Comparison of ENCODE assay signal across 13 cellular contexts in genomic region chr7:57308631-57309408, GRCh38.
A peak's percentile ranks its signal among the peaks of the same experiment; 100 is the strongest.
DNase-seq lines count a peak whose midpoint lies in the region; ATAC-seq, FAIRE-seq and TF ChIP-seq lines count a peak whose summit lies in the region.
"Had no signal": no experiment of that assay in that cellular context is flagged by ENCODE, and none has a peak within 500 bp of the region (broad histone marks: within the 10 kb centered on the region; RNA-seq: fewer than 3 reads in every experiment).

No MANE protein-coding gene starts in this region.

- no peak for DNase-seq in BE2C
- DNase-seq in Caco-2 = peak in 1 of 2 experiments; percentile 4
- DNase-seq in NB4 (ENCODE audit: low read depth) = peak; percentile 57
- DNase-seq in H1 (ENCODE audit: low read depth in 1 of 2, low spot score in 2 of 2) = peak in 1 of 2 experiments; percentile 59
- no peak for DNase-seq in kidney
- DNase-seq in activated T-helper 2 cell treated with anti-CD3 and anti-CD28 coated beads, Interferon-gamma antibody, Interleukin-2, Interleukin-4, amounts not matched to agents 10 μg/mL and 5 μg/mL and 100 μg/mL, durations not matched to agents 14 hours and 24 hours and 36 hours (ENCODE audit: low spot score) = no peak
- no peak for DNase-seq in NCI-H1436 treated with DMSO at 0.1 percent for 48 hours (lab: John Stamatoyannopoulos, UW)
- DNase-seq: central memory CD4-positive, alpha-beta T cell; NCI-H2029 had no signal

- WGBS in H1 (ENCODE audit: extremely low coverage in 1 of 2, insufficient coverage in 1 of 2, insufficient read length in 1 of 2, insufficient replicate concordance in 2 of 2, low coverage in 1 of 2, low lambda C conversion rate in 2 of 2, missing lambda C conversion rate in 1 of 2), 2 experiments = 79% methylated on average over 19 of the region's 20 CpGs; no CpG with 5 or more reads in 1 of the 2 experiments

- no peaks in the 10 kb centered on the region for H3K4me1 Mint-ChIP-seq in Caco-2 (ENCODE audit: low read depth, unreplicated experiment)
- no peaks in the 10 kb centered on the region for H3K4me1 Mint-ChIP-seq in activated T-helper 2 cell treated with anti-CD3 and anti-CD28 coated beads, Interferon-gamma antibody, Interleukin-2, Interleukin-4, amounts not matched to agents 10 μg/mL and 5 μg/mL and 100 μg/mL, durations not matched to agents 14 hours and 24 hours and 36 hours (ENCODE audit: low read depth)
- H3K4me1 Mint-ChIP-seq: activated T-helper 17 cell treated with anti-CD3 and anti-CD28 coated beads, Interleukin-2, amount 50 U/mL, for 72 hours had no signal

- H3K9me3 Mint-ChIP-seq in Caco-2 (ENCODE audit: unreplicated experiment) = peaks cover 20% of the 10 kb centered on the region
- H3K9me3 Mint-ChIP-seq in activated T-helper 2 cell treated with anti-CD3 and anti-CD28 coated beads, Interferon-gamma antibody, Interleukin-2, Interleukin-4, amounts not matched to agents 10 μg/mL and 5 μg/mL and 100 μg/mL, durations not matched to agents 14 hours and 24 hours and 36 hours = peaks cover 66% of the 10 kb centered on the region

- no peak overlapping the region for H2BK5ac ChIP-seq in H1 (ENCODE audit: low read depth, low read length)

- intact Hi-C loops in Caco-2 (cut with micrococcal nuclease; ENCODE audit: unreplicated experiment) = no loop called here
- intact Hi-C loops in kidney (cut with DNase I) = no loop called here
- intact Hi-C loops in activated T-helper 2 cell treated with anti-CD3 and anti-CD28 coated beads, Interferon-gamma antibody, Interleukin-2, Interleukin-4, amounts not matched to agents 10 μg/mL and 5 μg/mL and 100 μg/mL, durations not matched to agents 14 hours and 24 hours and 36 hours (cut with micrococcal nuclease) = no loop called here

- no peak overlapping the region for H2BK20ac ChIP-seq in H1 (ENCODE audit: low read length)

- H4K20me1 ChIP-seq in H1 (replicated peaks in 1 of 2; ENCODE audit: control insufficient read depth in 1 of 2, insufficient read depth in 2 of 2, low read length in 2 of 2) = no peaks in the 10 kb centered on the region

- H4K91ac ChIP-seq in H1 (replicated peaks; ENCODE audit: insufficient read length, low read length) = no peak overlapping the region

- no peak for TF ChIP-seq EP300 in H1 (IDR thresholded peaks at IDR 0.05; ENCODE audit: borderline replicate concordance in 1 of 2, low read depth in 2 of 2, low read length in 2 of 2)

- H3K79me1 ChIP-seq in H1 (ENCODE audit: low read depth, low read length) = no peaks in the 10 kb centered on the region

- H3K9me3 ChIP-seq in BE2C = no peaks in the 10 kb centered on the region; the same call in 1 of the 2 replicates
- H3K9me3 ChIP-seq in Caco-2 = no peaks in the 10 kb centered on the region; the same call in 1 of the 2 replicates
- peaks cover 61 to 92% of the 10 kb centered on the region in 2 experiments for H3K9me3 ChIP-seq in H1 (ENCODE audit: insufficient read depth in 2 of 2, low read depth in 1 of 2, low read length in 1 of 2)
- peaks cover 0 to 2% of the 10 kb centered on the region in 2 donors for H3K9me3 ChIP-seq in kidney (ENCODE audit: control insufficient read depth in 1 of 2, low read length in 2 of 2)

- no peak overlapping the region for H3K18ac ChIP-seq in H1 (ENCODE audit: extremely low read depth, low read length)

- H3K27me3 ChIP-seq in BE2C = no peaks in the 10 kb centered on the region
- H3K27me3 ChIP-seq in Caco-2 (replicated peaks; ENCODE audit: control insufficient read depth, insufficient read depth, low read length) = no peaks in the 10 kb centered on the region
- H3K27me3 ChIP-seq in H1 (replicated peaks in 1 of 4; ENCODE audit: control insufficient read depth in 3 of 4, extremely low read depth in 1 of 4, insufficient read depth in 3 of 4, low read length in 3 of 4) = no peaks in the 10 kb centered on the region
- H3K27me3 ChIP-seq: suprapubic skin had no signal

- no peaks in the 10 kb centered on the region for H3K79me2 ChIP-seq in H1 (ENCODE audit: control insufficient read depth in 1 of 2, insufficient read depth in 2 of 2, low read length in 2 of 2)

- peak; percentile 35 for TF ChIP-seq CTCF in BE2C (IDR thresholded peaks at IDR 0.05; ENCODE audit: low read depth, low read length)
- TF ChIP-seq CTCF in Caco-2 (IDR thresholded peaks at IDR 0.05; ENCODE audit: insufficient read depth in 1 of 2, low read depth in 1 of 2, low read length in 1 of 2, severe bottlenecking in 1 of 2, unreplicated experiment in 1 of 2) = peak; percentile 8 to 30
- TF ChIP-seq CTCF in NB4 (IDR thresholded peaks at IDR 0.05; ENCODE audit: low read depth, low read length) = peak; percentile 67
- TF ChIP-seq CTCF in H1 (IDR thresholded peaks at IDR 0.05; ENCODE audit: control extremely low read depth in 1 of 3, insufficient read depth in 1 of 3, low read depth in 1 of 3, low read length in 3 of 3) = peak in 2 of 3 experiments; percentile 22 to 27; a peak in 2 of 4 replicates
- no peak for TF ChIP-seq CTCF in kidney (IDR thresholded peaks at IDR 0.05; ENCODE audit: borderline replicate concordance, extremely low read depth, insufficient read depth)

- H3K36me3 Mint-ChIP-seq in Caco-2 (ENCODE audit: insufficient read depth, unreplicated experiment) = no peaks in the 10 kb centered on the region
- H3K36me3 Mint-ChIP-seq in activated T-helper 2 cell treated with anti-CD3 and anti-CD28 coated beads, Interferon-gamma antibody, Interleukin-2, Interleukin-4, amounts not matched to agents 10 μg/mL and 5 μg/mL and 100 μg/mL, durations not matched to agents 14 hours and 24 hours and 36 hours (ENCODE audit: low read depth) = peaks cover 3% of the 10 kb centered on the region

- no peak overlapping the region for H2BK120ac ChIP-seq in H1 (replicated peaks; ENCODE audit: low read depth, low read length)

- H3K14ac ChIP-seq in H1 (ENCODE audit: insufficient read length) = no peak overlapping the region

- H2BK15ac ChIP-seq in H1 (ENCODE audit: low read length) = no peak overlapping the region

- H3K23me2 ChIP-seq in H1 (ENCODE audit: low read depth, low read length) = peaks cover 4% of the 10 kb centered on the region; the same call in 1 of the 2 replicates

- peak; percentile 12 to 23; a peak in 2 of 4 replicates for TF ChIP-seq RAD21 in H1 (IDR thresholded peaks at IDR 0.05 in 1 of 2, conservative IDR thresholded peaks at IDR 0.05 in 1 of 2; ENCODE audit: low read depth in 2 of 2, low read length in 2 of 2)

- H3K4ac ChIP-seq in H1 (replicated peaks; ENCODE audit: insufficient read length, low read depth, low read length) = no peak overlapping the region

- no peak overlapping the region for H3K4me3 Mint-ChIP-seq in Caco-2 (ENCODE audit: unreplicated experiment)
- no peak overlapping the region for H3K4me3 Mint-ChIP-seq in activated T-helper 2 cell treated with anti-CD3 and anti-CD28 coated beads, Interferon-gamma antibody, Interleukin-2, Interleukin-4, amounts not matched to agents 10 μg/mL and 5 μg/mL and 100 μg/mL, durations not matched to agents 14 hours and 24 hours and 36 hours (ENCODE audit: low read depth)
- H3K4me3 Mint-ChIP-seq: activated T-helper 17 cell treated with anti-CD3 and anti-CD28 coated beads, Interleukin-2, amount 50 U/mL, for 72 hours had no signal

- no peak for TF ChIP-seq POLR2A in NB4 (IDR thresholded peaks at IDR 0.05; ENCODE audit: extremely low read depth, insufficient read length)
- no peak for TF ChIP-seq POLR2A in H1 (IDR thresholded peaks at IDR 0.05; ENCODE audit: control extremely low read depth in 1 of 2, low read depth in 2 of 2, low read length in 2 of 2)

- no peak for ATAC-seq in HG02884 (IDR thresholded peaks at IDR 0.05; ENCODE audit: unreplicated experiment)
- ATAC-seq: activated T-helper 17 cell treated with anti-CD3 and anti-CD28 coated beads, Interleukin-2, amount 50 U/mL, for 72 hours; esophagus mucosa had no signal

- no peak overlapping the region for H2AFZ ChIP-seq in H1 (ENCODE audit: low read length)

- H3K4me2 ChIP-seq in H1 (ENCODE audit: insufficient read depth in 1 of 2, low read depth in 2 of 2, low read length in 2 of 2) = no peak overlapping the region

- H3K9ac ChIP-seq in H1 (replicated peaks in 1 of 4; ENCODE audit: extremely low read depth in 1 of 4, low read depth in 3 of 4, low read length in 3 of 4) (no peak overlapping the region), kidney (ENCODE audit: low read length in 2 of 2) (no peak overlapping the region)

- CTCF ChIA-PET in Caco-2 (lab: Charles Lee) = no interaction called here
- CTCF ChIA-PET in H1 (lab: Charles Lee; ENCODE audit: partially characterized antibody) = no interaction called here

- H3K27ac ChIP-seq in H1 (ENCODE audit: low read depth, low read length) (no peak overlapping the region), kidney (ENCODE audit: low read depth in 2 of 2, low read length in 2 of 2) (no peak overlapping the region)
- H3K27ac ChIP-seq: suprapubic skin had no signal

- FAIRE-seq in H1 (lab: Jason Lieb, UNC) (no peak), kidney (lab: Jason Lieb, UNC) (no peak)

- H3K4me3 ChIP-seq in BE2C (ENCODE audit: low read depth, low read length) (no peak overlapping the region), Caco-2 (ENCODE audit: low read depth, low read length) (no peak overlapping the region), NB4 (ENCODE audit: low read depth, low read length) (no peak overlapping the region), H1 (ENCODE audit: extremely low read depth in 1 of 4, insufficient read depth in 2 of 4, low read depth in 3 of 4, low read length in 4 of 4) (no peak overlapping the region), kidney (ENCODE audit: low read length in 2 of 2) (no peak overlapping the region)
- H3K4me3 ChIP-seq: suprapubic skin had no signal

- H3K4me1 ChIP-seq in BE2C (no peaks in the 10 kb centered on the region), Caco-2 (no peaks in the 10 kb centered on the region), H1 (replicated peaks in 1 of 4; ENCODE audit: control insufficient read depth in 3 of 4, insufficient read depth in 4 of 4, low read length in 3 of 4) (no peaks in the 10 kb centered on the region), kidney (ENCODE audit: control insufficient read depth in 1 of 2, insufficient read depth in 1 of 2, low read depth in 1 of 2, low read length in 2 of 2) (no peaks in the 10 kb centered on the region)
- H3K4me1 ChIP-seq: suprapubic skin had no signal

- no peak overlapping the region for H2AK5ac ChIP-seq in H1 (ENCODE audit: low read depth, low read length)

- H3K27ac Mint-ChIP-seq in Caco-2 (ENCODE audit: unreplicated experiment) = no peak overlapping the region
- no peak overlapping the region for H3K27ac Mint-ChIP-seq in activated T-helper 2 cell treated with anti-CD3 and anti-CD28 coated beads, Interferon-gamma antibody, Interleukin-2, Interleukin-4, amounts not matched to agents 10 μg/mL and 5 μg/mL and 100 μg/mL, durations not matched to agents 14 hours and 24 hours and 36 hours
- H3K27ac Mint-ChIP-seq: activated T-helper 17 cell treated with anti-CD3 and anti-CD28 coated beads, Interleukin-2, amount 50 U/mL, for 72 hours had no signal

- no peaks in the 10 kb centered on the region for H3K27me3 Mint-ChIP-seq in Caco-2 (ENCODE audit: insufficient read depth, unreplicated experiment)
- no peaks in the 10 kb centered on the region for H3K27me3 Mint-ChIP-seq in activated T-helper 2 cell treated with anti-CD3 and anti-CD28 coated beads, Interferon-gamma antibody, Interleukin-2, Interleukin-4, amounts not matched to agents 10 μg/mL and 5 μg/mL and 100 μg/mL, durations not matched to agents 14 hours and 24 hours and 36 hours (ENCODE audit: low read depth)
- H3K27me3 Mint-ChIP-seq: activated T-helper 17 cell treated with anti-CD3 and anti-CD28 coated beads, Interleukin-2, amount 50 U/mL, for 72 hours had no signal

- POLR2A ChIA-PET in Caco-2 (lab: Charles Lee) (no interaction called here), H1 (lab: Charles Lee; ENCODE audit: partially characterized antibody) (no interaction called here)

- H3K56ac ChIP-seq in H1 (replicated peaks; ENCODE audit: insufficient read length, low read depth, low read length) = no peak overlapping the region

- no peak overlapping the region for H3K23ac ChIP-seq in H1 (ENCODE audit: insufficient read length)

- no TSS peak for BruUV-seq in Caco-2 (replicated peaks; lab: Mats Ljungman, UMichigan)

- H3K36me3 ChIP-seq in BE2C = no peaks in the 10 kb centered on the region
- no peaks in the 10 kb centered on the region for H3K36me3 ChIP-seq in Caco-2 (ENCODE audit: control insufficient read depth, insufficient read depth, low read length)
- H3K36me3 ChIP-seq in H1 (ENCODE audit: control insufficient read depth in 2 of 4, insufficient read depth in 4 of 4, low read length in 3 of 4) = no peaks in the 10 kb centered on the region; a peak in 2 of 8 replicates
- no peaks in the 10 kb centered on the region for H3K36me3 ChIP-seq in kidney (ENCODE audit: control insufficient read depth in 1 of 2, insufficient read depth in 2 of 2, low read length in 2 of 2)
- H3K36me3 ChIP-seq: suprapubic skin had no signal

- no peak overlapping the region for H4K8ac ChIP-seq in H1 (ENCODE audit: extremely low read depth, insufficient read depth, low read length)

- no peak overlapping the region for H4K5ac ChIP-seq in H1 (ENCODE audit: insufficient read length, low read depth, low read length)

- no peak overlapping the region for H2BK12ac ChIP-seq in H1 (ENCODE audit: low read depth, low read length)
